8 cellular contexts compared by ENCODE assay signal in the genomic region with DNA sequence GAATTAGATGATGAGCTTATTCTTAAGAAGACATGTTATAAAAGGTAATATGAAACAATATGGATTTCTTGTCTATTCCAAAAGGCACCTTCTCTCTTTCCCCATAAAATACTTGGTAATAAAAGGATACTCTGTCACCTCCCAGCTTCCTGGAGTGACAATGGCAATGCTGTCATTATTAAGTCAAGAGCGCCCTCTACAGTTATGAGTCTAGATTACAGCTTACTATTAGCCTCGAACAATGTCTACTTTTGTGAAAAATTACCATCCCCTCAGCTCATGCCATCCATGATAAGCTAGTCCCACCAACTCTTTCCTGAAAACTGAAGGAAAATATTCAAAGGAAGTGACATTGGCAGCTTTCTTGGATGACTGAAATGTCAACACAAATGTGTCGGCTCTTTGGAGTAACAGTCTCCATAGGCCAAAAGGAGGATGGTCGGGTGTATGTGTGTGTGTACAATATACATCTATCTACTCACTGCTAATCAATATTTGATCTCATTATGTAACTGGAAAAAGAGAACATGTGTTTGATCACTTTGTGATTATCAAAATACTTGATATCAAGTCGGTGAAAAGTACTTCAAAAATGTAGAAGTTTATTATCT. TPM values are rescaled to one million over a fixed set of nuclear protein-coding genes. Genes with fewer than 3 reads are reported as not detected.
DNase-seq lines count a peak whose midpoint lies in the region; ATAC-seq and TF ChIP-seq lines count a peak whose summit lies in the region.

No MANE protein-coding gene starts in this region.

- WGBS in thyroid gland, 2 donors, result 50 to 52% methylated on average over 5 of the region's 5 CpGs

- DNase-seq in DMS114 treated with DMSO at 0.1 percent for 48 hours (lab: John Stamatoyannopoulos, UW; ENCODE audit: unreplicated experiment), result peak; percentile 42
- DNase-seq in HCEC 1CT, result peak; percentile 45
- DNase-seq in NCI-H2196 treated with DMSO at 0.1 percent for 48 hours (lab: John Stamatoyannopoulos, UW; ENCODE audit: unreplicated experiment), result peak; percentile 28
- no peak for DNase-seq in ascending aorta (ENCODE audit: low spot score in 2 of 2)
- DNase-seq in iPS-NIHi7 (ENCODE audit: extremely low spot score), result peak; percentile 59
- no peak for DNase-seq in thyroid gland

- TF ChIP-seq POLR2A in thyroid gland (IDR thresholded peaks at IDR 0.05), result no peak

- intact Hi-C loops in ascending aorta (cut with DNase I) (loop anchor here (1.0 to 5.0 kb wide), 4 partner anchors 171 to 1051 kb away; no protein-coding TSS in a partner anchor), thyroid gland (cut with DNase I) (loop anchor here (5.0 to 10.0 kb wide), 2 partner anchors 393 to 806 kb away; partner anchors contain the start of gene BMP4)

- H3K27me3 ChIP-seq in ascending aorta (no peaks in the 10 kb centered on the region), thyroid gland (no peaks in the 10 kb centered on the region)

- no peaks in the 10 kb centered on the region for H3K4me1 ChIP-seq in ascending aorta
- no peaks in the 10 kb centered on the region for H3K4me1 ChIP-seq in thyroid gland

- H3K36me3 ChIP-seq in ascending aorta (no peaks in the 10 kb centered on the region), thyroid gland (no peaks in the 10 kb centered on the region)

- peak; percentile 44 to 75 (median 66) for TF ChIP-seq CTCF in ascending aorta (IDR thresholded peaks at IDR 0.05)
- peak; percentile 49 to 93 (median 77) for TF ChIP-seq CTCF in thyroid gland (IDR thresholded peaks at IDR 0.05)

- ATAC-seq in HG03354 (IDR thresholded peaks at IDR 0.05; ENCODE audit: poor library complexity, severe bottlenecking, unreplicated experiment), result no peak
- no peak for ATAC-seq in HG03135 (IDR thresholded peaks at IDR 0.05; ENCODE audit: unreplicated experiment)

- H3K9me3 ChIP-seq in ascending aorta, result no peaks in the 10 kb centered on the region
- no peaks in the 10 kb centered on the region for H3K9me3 ChIP-seq in thyroid gland

- H3K27ac ChIP-seq in ascending aorta (no peak overlapping the region), thyroid gland (no peak overlapping the region)

- H3K4me3 ChIP-seq in ascending aorta (no peak overlapping the region), thyroid gland (replicated peaks in 1 of 3) (no peak overlapping the region)

RNA-seq across cellular contexts. Expression of gene CDKN3, which starts 48.7 kb away (rescaled TPM):
- total RNA-seq in ascending aorta, result not detected
- 1 to 10 TPM in 3 of 4 donors, under 1 TPM in 1; 0.78 to 8.2 (median 4.9) TPM for total RNA-seq in thyroid gland

Comparison
In these comparisons a context has a peak if more than half of its experiments do, and no peak if none do; other contexts are left out.
1. DNase-seq: peak in DMS114 treated with DMSO at 0.1 percent for 48 hours (single experiment), HCEC 1CT (single experiment), NCI-H2196 treated with DMSO at 0.1 percent for 48 hours (single experiment) and iPS-NIHi7 (single experiment); none in ascending aorta (0 of 2) and thyroid gland (0 of 2).